Comparison of ENCODE assay signal across 8 cellular contexts in genomic region chr9:125241863-125242739, GRCh38. TPM values are rescaled to one million over a fixed set of nuclear protein-coding genes. Genes with fewer than 3 reads are reported as not detected.
DNase-seq lines count a peak whose midpoint lies in the region; ATAC-seq and TF ChIP-seq lines count a peak whose summit lies in the region.

No MANE protein-coding gene starts in this region.

- CTCF ChIA-PET in SK-N-SH (lab: Yijun Ruan, JAX): interaction anchor here (0.7 to 3.0 kb wide), 3 partner anchors 14 to 121 kb away, joined by 3 to 8 read pairs (median 6); partner anchors contain the start of gene GAPVD1

- H3K27ac Mint-ChIP-seq in effector memory CD8-positive, alpha-beta T cell: peak overlapping the region; percentile 100

- H3K36me3 ChIP-seq in SK-N-SH (replicated peaks in 1 of 2; ENCODE audit: control insufficient read depth in 1 of 2, insufficient read depth in 2 of 2, low read length in 1 of 2) (peaks cover 29 to 35% of the 10 kb centered on the region in 2 experiments), mucosa of stomach (ENCODE audit: control insufficient read depth, insufficient read depth, low read length) (peaks cover 10% of the 10 kb centered on the region), urinary bladder (ENCODE audit: insufficient read depth) (no peaks in the 10 kb centered on the region)

- POLR2A ChIA-PET in SK-N-SH (lab: Yijun Ruan, JAX): interaction anchor here (0.5 to 2.7 kb wide), 23 partner anchors 7 to 1307 kb away, joined by 3 to 35 read pairs (median 4); partner anchors contain the start of genes GAPVD1, MVB12B and RABEPK

- H3F3A ChIP-seq in SK-N-SH (replicated peaks; ENCODE audit: insufficient read depth): peaks cover 41% of the 10 kb centered on the region

- no peaks in the 10 kb centered on the region for H3K27me3 ChIP-seq in SK-N-SH (ENCODE audit: insufficient read depth)
- no peaks in the 10 kb centered on the region for H3K27me3 ChIP-seq in mucosa of stomach (ENCODE audit: control insufficient read depth, insufficient read depth, low read length)

- H3K4me3 Mint-ChIP-seq in effector memory CD8-positive, alpha-beta T cell: peak overlapping the region; percentile 98 to 99

- H3K9ac ChIP-seq in SK-N-SH: peak overlapping the region; percentile 96
- peak overlapping the region; percentile 98 for H3K9ac ChIP-seq in mucosa of stomach (ENCODE audit: low read length)

- peaks cover 17 to 34% of the 10 kb centered on the region in 2 experiments for H3K4me1 ChIP-seq in SK-N-SH (ENCODE audit: control insufficient read depth in 1 of 2, insufficient read depth in 2 of 2, low read depth in 1 of 2, low read length in 1 of 2)
- H3K4me1 ChIP-seq in mucosa of stomach (ENCODE audit: control insufficient read depth, insufficient read depth, low read length): peaks cover 28% of the 10 kb centered on the region
- no peaks in the 10 kb centered on the region for H3K4me1 ChIP-seq in urinary bladder (ENCODE audit: insufficient read depth)

- peak overlapping the region; percentile 76 to 83 for H3K4me3 ChIP-seq in SK-N-SH (ENCODE audit: low read depth in 2 of 2, low read length in 1 of 2)
- peak overlapping the region; percentile 75 for H3K4me3 ChIP-seq in mucosa of stomach (ENCODE audit: low read length)
- H3K4me3 ChIP-seq in urinary bladder (ENCODE audit: low read depth, low read length): peak overlapping the region; percentile 44

- peak; percentile 13 for ATAC-seq in HG02870 (IDR thresholded peaks at IDR 0.05; ENCODE audit: unreplicated experiment)
- ATAC-seq in effector memory CD8-positive, alpha-beta T cell (replicated peaks): peak; percentile 2

- no peaks in the 10 kb centered on the region for H3K27me3 Mint-ChIP-seq in effector memory CD8-positive, alpha-beta T cell

- peaks cover 51% of the 10 kb centered on the region for H3K36me3 Mint-ChIP-seq in effector memory CD8-positive, alpha-beta T cell (ENCODE audit: insufficient read depth)

- no peak for TF ChIP-seq RAD21 in SK-N-SH (IDR thresholded peaks at IDR 0.05; ENCODE audit: low read length)

- H3K79me2 ChIP-seq in SK-N-SH (ENCODE audit: insufficient read depth): peaks cover 51% of the 10 kb centered on the region

- no peak for TF ChIP-seq CTCF in SK-N-SH (IDR thresholded peaks at IDR 0.05)

- 20% methylated on average over 26 of the region's 27 CpGs for WGBS in SK-N-SH (ENCODE audit: low lambda C conversion rate)
- WGBS in urinary bladder: 24% methylated on average over 27 of the region's 27 CpGs

- peak overlapping the region; percentile 90 to 94 for H3K27ac ChIP-seq in SK-N-SH (ENCODE audit: low read depth in 2 of 2, low read length in 1 of 2)
- peak overlapping the region; percentile 92 for H3K27ac ChIP-seq in urinary bladder (ENCODE audit: low read depth)

- no peak for TF ChIP-seq EP300 in SK-N-SH (IDR thresholded peaks at IDR 0.05; ENCODE audit: borderline replicate concordance in 1 of 2, low read depth in 1 of 2, low read length in 1 of 2)

- no peak overlapping the region for H2AFZ ChIP-seq in SK-N-SH (ENCODE audit: low read depth)

- peak overlapping the region; percentile 93 for H3K4me2 ChIP-seq in SK-N-SH

- no peaks in the 10 kb centered on the region for H3K9me3 Mint-ChIP-seq in effector memory CD8-positive, alpha-beta T cell

- H3K9me3 ChIP-seq in SK-N-SH (no peaks in the 10 kb centered on the region), mucosa of stomach (ENCODE audit: control insufficient read depth, low read length) (no peaks in the 10 kb centered on the region)

- DNase-seq in SIG-M5 treated with dmso at 0.1 percent for 504 hours (lab: John Stamatoyannopoulos, UW; ENCODE audit: unreplicated experiment) (peak; percentile 34), SIG-M5 (lab: John Stamatoyannopoulos, UW) (no peak), SK-N-SH (peak; percentile 53), cortex of kidney (lab: John Stamatoyannopoulos, UW) (no peak)
- no peak for DNase-seq in effector memory CD8-positive, alpha-beta T cell

- H4K20me1 ChIP-seq in SK-N-SH (ENCODE audit: insufficient read depth): peaks cover 39% of the 10 kb centered on the region

- H3K9me2 ChIP-seq in SK-N-SH: no peaks in the 10 kb centered on the region

- peaks cover 33 to 39% of the 10 kb centered on the region in 2 donors for H3K4me1 Mint-ChIP-seq in effector memory CD8-positive, alpha-beta T cell (ENCODE audit: low read depth in 2 of 2)

TF ChIP-seq in SK-N-SH, 30 proteins besides CTCF, POLR2A, EP300 and RAD21:
- TF ChIP-seq MAX (IDR thresholded peaks at IDR 0.05; ENCODE audit: low read depth): 0 out of 2 replicates have a peak, but pooled peaks have one; percentile 11
- no peak for TF ChIP-seq FOXJ3 (CRISPR knock-in tag; IDR thresholded peaks at IDR 0.05)
- TF ChIP-seq YY1 (IDR thresholded peaks at IDR 0.05; ENCODE audit: low read depth): no peak
- no peak for TF ChIP-seq NRF1 (IDR thresholded peaks at IDR 0.05; ENCODE audit: low read depth, low read length)
TF ChIP-seq in SK-N-SH: peak in this region for 1.

RNA-seq across cellular contexts. Expression of gene HSPA5, which starts 1.0 kb away (rescaled TPM):
- polyA plus RNA-seq in SK-N-SH (2012; rRNA removed) (226 and 239 TPM in 2 replicates), urinary bladder (132 TPM)
- 226 and 239 TPM in 2 replicates for polyA plus RNA-seq in SK-N-SH (2012; cell fraction: cytosol; rRNA removed)
- polyA plus RNA-seq in SK-N-SH (2012; cell fraction: nucleus; rRNA removed): 109 and 190 TPM in 2 replicates
- total RNA-seq in urinary bladder: 74.0 TPM

RNA-seq across cellular contexts. Expression of gene GAPVD1, which starts 19.5 kb away (rescaled TPM):
- polyA plus RNA-seq in SK-N-SH (2012; rRNA removed) (10.5 and 10.7 TPM in 2 replicates), urinary bladder (14.2 TPM)
- polyA plus RNA-seq in SK-N-SH (2012; cell fraction: cytosol; rRNA removed): 9.6 and 10.3 TPM in 2 replicates
- polyA plus RNA-seq in SK-N-SH (2012; cell fraction: nucleus; rRNA removed): 19.0 and 32.1 TPM in 2 replicates
- 77.6 TPM for total RNA-seq in urinary bladder

RNA-seq across cellular contexts. Expression of gene RABEPK, which starts 41.8 kb away (rescaled TPM):
- polyA plus RNA-seq in SK-N-SH (2012; rRNA removed): 55.1 and 62.1 TPM in 2 replicates
- polyA plus RNA-seq in SK-N-SH (2012; cell fraction: cytosol; rRNA removed): 52.3 and 53.5 TPM in 2 replicates
- polyA plus RNA-seq in SK-N-SH (2012; cell fraction: nucleus; rRNA removed): 44.7 and 51.2 TPM in 2 replicates
- total RNA-seq in urinary bladder: 17.5 TPM
- polyA plus RNA-seq in urinary bladder: 24.4 TPM

RNA-seq across cellular contexts. Expression of gene PPP6C, which starts 52.5 kb away (rescaled TPM):
- 14.8 and 16.3 TPM in 2 replicates for polyA plus RNA-seq in SK-N-SH (2012; rRNA removed)
- 23.7 and 33.6 TPM in 2 replicates for polyA plus RNA-seq in SK-N-SH (2012; cell fraction: cytosol; rRNA removed)
- 6.4 and 12.1 TPM in 2 replicates for polyA plus RNA-seq in SK-N-SH (2012; cell fraction: nucleus; rRNA removed)
- total RNA-seq in urinary bladder: 19.9 TPM
- polyA plus RNA-seq in urinary bladder: 20.8 TPM

Comparison
In these comparisons a context has a peak if more than half of its experiments do, and no peak if none do; other contexts are left out.
1. DNase-seq: peak in SIG-M5 treated with dmso at 0.1 percent for 504 hours (single experiment) and SK-N-SH (single experiment); none in SIG-M5 (single experiment), effector memory CD8-positive, alpha-beta T cell (0 of 3) and cortex of kidney (single experiment).
2. Peak in every context shown above with its lines, with median percentiles within 50 percentile points of each other: H3K4me3 ChIP-seq.